8 cellular contexts compared by ENCODE assay signal in the genomic region with DNA sequence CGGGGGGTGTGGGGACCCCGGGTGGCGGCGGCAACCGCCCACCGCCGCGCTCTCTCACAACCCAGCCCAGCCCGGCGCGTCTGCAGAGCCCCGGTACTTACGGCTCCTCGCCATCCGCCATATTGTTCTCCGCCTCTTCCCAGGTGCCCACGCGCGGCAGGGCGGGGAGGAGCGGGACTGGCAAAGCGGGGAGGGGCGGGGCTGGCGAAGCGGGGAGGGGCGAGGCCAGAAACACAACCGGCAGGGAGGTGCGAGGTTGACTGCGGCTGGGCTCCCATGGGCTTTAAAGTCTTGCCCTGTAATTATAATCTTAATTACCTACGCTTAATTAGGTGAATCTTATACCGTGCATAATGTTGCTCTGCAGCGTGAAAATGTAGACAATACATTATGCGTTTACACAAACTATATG. TPM values are rescaled to one million over a fixed set of nuclear protein-coding genes. Genes with fewer than 3 reads are reported as not detected.
A peak's percentile ranks its signal among the peaks of the same experiment; 100 is the strongest.
DNase-seq lines count a peak whose midpoint lies in the region; ATAC-seq and TF ChIP-seq lines count a peak whose summit lies in the region.

A gene (minus strand): TSS at position 133 of the 412 bp plus-strand sequence. CDS start 12 bp downstream, at position 121.

- peaks cover 7% of the 10 kb centered on the region for H3K36me3 ChIP-seq in effector memory CD4-positive, alpha-beta T cell (ENCODE audit: control insufficient read depth, insufficient read depth, low read length)

- H3K4me3 Mint-ChIP-seq in CD14-positive monocyte, result peak within 1 kb of the TSS; percentile 74 to 84
- H3K4me3 Mint-ChIP-seq in memory B cell, result peak within 1 kb of the TSS; percentile 84

- DNase-seq in CD14-positive monocyte (ENCODE audit: low spot score) (peak; percentile 85), NK-92 (lab: John Stamatoyannopoulos, UW; ENCODE audit: unreplicated experiment) (peak; percentile 52), memory B cell (ENCODE audit: low spot score in 2 of 2) (peak; percentile 72 to 77)
- DNase-seq in effector memory CD4-positive, alpha-beta T cell, result peak; percentile 83 to 86 (median 85)
- peak; percentile 84 for DNase-seq in stimulated activated CD8-positive, alpha-beta memory T cell treated with anti-CD3 and anti-CD28 coated beads, Interleukin-12 subunit alpha, Interleukin-12 subunit beta, amount 100 ng/mL, for 1 hour (ENCODE audit: low read depth)

- H3K9me3 Mint-ChIP-seq in CD14-positive monocyte, result no peaks in the 10 kb centered on the region
- no peaks in the 10 kb centered on the region for H3K9me3 Mint-ChIP-seq in memory B cell

- POLR2A ChIA-PET in activated CD8-positive, alpha-beta memory T cell treated with anti-CD3 and anti-CD28 coated beads for 36 hours (lab: Charles Lee), result interaction anchor here (0.6 to 1.0 kb wide), 2 partner anchors 12 to 66 kb away, joined by 3 to 8 read pairs; a partner anchor contains a TSS

- H3K27me3 Mint-ChIP-seq in CD14-positive monocyte (ENCODE audit: low read depth in 3 of 3), result no peaks in the 10 kb centered on the region
- H3K27me3 Mint-ChIP-seq in memory B cell, result no peaks in the 10 kb centered on the region

- H3K36me3 Mint-ChIP-seq in CD14-positive monocyte (peaks cover 9 to 15% of the 10 kb centered on the region in 2 donors), memory B cell (peaks cover 2% of the 10 kb centered on the region)

- ATAC-seq in GM19438 (IDR thresholded peaks at IDR 0.05; ENCODE audit: low read depth, unreplicated experiment) (peak; percentile 44), HG03571 (IDR thresholded peaks at IDR 0.05; ENCODE audit: unreplicated experiment) (peak; percentile 33), memory B cell (ENCODE audit: low read depth) (peak; percentile 66)

- H3K27ac Mint-ChIP-seq in CD14-positive monocyte, result peak within 1 kb of the TSS; percentile 60 to 97 (median 93)
- H3K27ac Mint-ChIP-seq in memory B cell, result peak within 1 kb of the TSS; percentile 99

- no peaks in the 10 kb centered on the region for H3K9me3 ChIP-seq in effector memory CD4-positive, alpha-beta T cell (ENCODE audit: control insufficient read depth, low read length)

- peaks cover 56% of the 10 kb centered on the region for H3K4me1 Mint-ChIP-seq in CD14-positive monocyte
- H3K4me1 Mint-ChIP-seq in memory B cell, result peaks cover 36% of the 10 kb centered on the region

- peak within 1 kb of the TSS; percentile 93 for H3K4me3 ChIP-seq in effector memory CD4-positive, alpha-beta T cell (ENCODE audit: insufficient read depth, low read depth, low read length, poor library complexity, severe bottlenecking)

- peaks cover 35% of the 10 kb centered on the region for H3K4me1 ChIP-seq in effector memory CD4-positive, alpha-beta T cell (ENCODE audit: control insufficient read depth, insufficient read depth, low read length, poor library complexity, severe bottlenecking)

- no peak for TF ChIP-seq CTCF in CD14-positive monocyte (IDR thresholded peaks at IDR 0.05)

- intact Hi-C loops in CD14-positive monocyte (cut with micrococcal nuclease), result loop anchor here in 1 of 2 donors (2.0 to 10.0 kb wide), 2 partner anchors 29 to 1985 kb away; no protein-coding TSS in a partner anchor

- CTCF ChIA-PET in activated CD8-positive, alpha-beta memory T cell treated with anti-CD3 and anti-CD28 coated beads for 36 hours (lab: Charles Lee), result interaction anchor here (1.2 kb wide), 1 partner anchor 47 kb away, joined by 3 read pairs; no protein-coding TSS in a partner anchor

- no peaks in the 10 kb centered on the region for H3K27me3 ChIP-seq in effector memory CD4-positive, alpha-beta T cell (replicated peaks; ENCODE audit: control insufficient read depth, insufficient read depth, low read length, poor library complexity, severe bottlenecking)

- peak within 1 kb of the TSS; percentile 76 for H3K27ac ChIP-seq in effector memory CD4-positive, alpha-beta T cell (ENCODE audit: insufficient read depth, low read length, poor library complexity, severe bottlenecking)

RNA-seq across cellular contexts. Expression of the gene that starts here (rescaled TPM):
- polyA plus RNA-seq in CD14-positive monocyte, result 10 to 100 TPM; 77.1 to 88.5 TPM
- 10 to 100 TPM; 78.1 to 82.1 TPM for total RNA-seq in activated CD8-positive, alpha-beta memory T cell treated with anti-CD3 and anti-CD28 coated beads for 36 hours

Comparison
In these comparisons a context has a peak if more than half of its experiments do, and no peak if none do; other contexts are left out.
1. Peak in every context shown above with its lines: DNase-seq, ATAC-seq, H3K4me3 ChIP-seq and H3K27ac ChIP-seq.